In genomic region chr17:69327060-69327831, GRCh38 we compare ENCODE assay signal across 8 cellular contexts. TPM values are rescaled to one million over a fixed set of nuclear protein-coding genes. Genes with fewer than 3 reads are reported as not detected.
DNase-seq lines count a peak whose midpoint lies in the region; ATAC-seq and TF ChIP-seq lines count a peak whose summit lies in the region.

TSS of gene ABCA5 (minus strand) at chr17:69327133. CDS start at chr17:69314415, 12,718 bp downstream.

- TF ChIP-seq EP300 in SK-N-SH (IDR thresholded peaks at IDR 0.05; ENCODE audit: borderline replicate concordance in 1 of 2, low read depth in 1 of 2, low read length in 1 of 2), result no peak

- no peaks in the 10 kb centered on the region for H3K9me2 ChIP-seq in SK-N-SH

- H3K4me3 Mint-ChIP-seq in activated naive CD8-positive, alpha-beta T cell, result peak within 1 kb of the TSS; percentile 98

- H3K4me2 ChIP-seq in SK-N-SH, result peak within 1 kb of the TSS; percentile 87

- WGBS in SK-N-SH (ENCODE audit: low lambda C conversion rate), result 34% methylated on average over 19 of the region's 74 CpGs

- H3K27ac ChIP-seq in SK-N-SH (ENCODE audit: low read depth in 2 of 2, low read length in 1 of 2) (peak within 1 kb of the TSS in 1 of 2 experiments; percentile 37; a peak in 1 of 4 replicates), temporal lobe (ENCODE audit: low read depth, low read length) (peak within 1 kb of the TSS; percentile 86)

- ATAC-seq in omental fat pad (ENCODE audit: low FRiP score), result peak; percentile 97

- peaks cover 8% of the 10 kb centered on the region for H3F3A ChIP-seq in SK-N-SH (replicated peaks; ENCODE audit: insufficient read depth)

- TF ChIP-seq RAD21 in SK-N-SH (IDR thresholded peaks at IDR 0.05; ENCODE audit: low read length), result no peak

- H2AFZ ChIP-seq in SK-N-SH (ENCODE audit: low read depth), result peak within 1 kb of the TSS; percentile 93

- no peaks in the 10 kb centered on the region for H4K20me1 ChIP-seq in SK-N-SH (ENCODE audit: insufficient read depth)

- H3K9me3 Mint-ChIP-seq in activated naive CD8-positive, alpha-beta T cell (ENCODE audit: low read depth), result no peaks in the 10 kb centered on the region

- POLR2A ChIA-PET in HEK293T (lab: Yijun Ruan, JAX) (interaction anchor here (0.6 to 2.7 kb wide), 12 partner anchors 9 to 175 kb away, joined by 3 to 15 read pairs (median 3); partner anchors contain the start of gene MAP2K6), SK-N-SH (lab: Yijun Ruan, JAX) (interaction anchor here (0.9 to 1.4 kb wide), 2 partner anchors 13 to 88 kb away, joined by 4 read pairs; partner anchors contain the start of gene MAP2K6)

- TF ChIP-seq CTCF in SK-N-SH (IDR thresholded peaks at IDR 0.05) (no peak), omental fat pad (IDR thresholded peaks at IDR 0.05) (no peak)

- peak within 1 kb of the TSS; percentile 51 for H3K9ac ChIP-seq in SK-N-SH

- CTCF ChIA-PET in HEK293T (lab: Yijun Ruan, JAX), result interaction anchor here (1.0 kb wide), 1 partner anchor 195 kb away, joined by 3 read pairs; no protein-coding TSS in a partner anchor
- CTCF ChIA-PET in SK-N-SH (lab: Yijun Ruan, JAX), result interaction anchor here (0.6 to 3.2 kb wide), 7 partner anchors 8 to 551 kb away, joined by 3 to 16 read pairs (median 3); no protein-coding TSS in a partner anchor

- H3K79me2 ChIP-seq in SK-N-SH (ENCODE audit: insufficient read depth), result no peaks in the 10 kb centered on the region

- peaks cover 1% of the 10 kb centered on the region for H3K27me3 Mint-ChIP-seq in activated naive CD8-positive, alpha-beta T cell

- H3K36me3 ChIP-seq in SK-N-SH (replicated peaks in 1 of 2; ENCODE audit: control insufficient read depth in 1 of 2, insufficient read depth in 2 of 2, low read length in 1 of 2), result no peaks in the 10 kb centered on the region

- H3K27ac Mint-ChIP-seq in activated naive CD8-positive, alpha-beta T cell, result peak within 1 kb of the TSS; percentile 96

- peaks cover 28% of the 10 kb centered on the region for H3K4me1 Mint-ChIP-seq in activated naive CD8-positive, alpha-beta T cell (ENCODE audit: low read depth)

- H3K4me1 ChIP-seq in SK-N-SH (ENCODE audit: control insufficient read depth in 1 of 2, insufficient read depth in 2 of 2, low read depth in 1 of 2, low read length in 1 of 2), result peaks cover 0 to 11% of the 10 kb centered on the region in 2 experiments; a peak in 2 of 4 replicates

- DNase-seq in GM04503 (ENCODE audit: low read depth), result peak; percentile 43
- DNase-seq in HEK293T (ENCODE audit: extremely low spot score), result peak; percentile 92
- DNase-seq in MV-4-11 (lab: John Stamatoyannopoulos, UW), result peak; percentile 89
- peak; percentile 94 for DNase-seq in SK-N-SH
- DNase-seq in glomerular visceral epithelial cell (ENCODE audit: extremely low spot score), result peak; percentile 95
- DNase-seq in omental fat pad (ENCODE audit: low spot score), result peak; percentile 44

- no peaks in the 10 kb centered on the region for H3K9me3 ChIP-seq in SK-N-SH

- H3K36me3 Mint-ChIP-seq in activated naive CD8-positive, alpha-beta T cell, result peaks cover 4% of the 10 kb centered on the region

- H3K4me3 ChIP-seq in SK-N-SH (ENCODE audit: low read depth in 2 of 2, low read length in 1 of 2), result peak within 1 kb of the TSS; percentile 80 to 87

- no peaks in the 10 kb centered on the region for H3K27me3 ChIP-seq in SK-N-SH (ENCODE audit: insufficient read depth)

TF ChIP-seq in HEK293T, 16 proteins besides CTCF, POLR2A, EP300 and RAD21:
- TF ChIP-seq L3MBTL2 (conservative IDR thresholded peaks at IDR 0.05) (peak; percentile 77), BHLHE40 (IDR thresholded peaks at IDR 0.05; ENCODE audit: borderline replicate concordance) (no peak), CTBP1 (IDR thresholded peaks at IDR 0.05; ENCODE audit: borderline replicate concordance) (peak; percentile 33; the same call in 1 of the 2 replicates), HDGF (IDR thresholded peaks at IDR 0.05; ENCODE audit: borderline replicate concordance) (no peak), FOXA1 (IDR thresholded peaks at IDR 0.05) (no peak), ELF4 (IDR thresholded peaks at IDR 0.05) (no peak), ARNT (IDR thresholded peaks at IDR 0.05) (no peak), PKNOX1 (IDR thresholded peaks at IDR 0.05) (no peak), TARDBP (IDR thresholded peaks at IDR 0.05) (peak; percentile 38; the same call in 1 of the 2 replicates)
TF ChIP-seq in HEK293T: peak in this region for 3.

TF ChIP-seq in SK-N-SH, 30 proteins besides CTCF, POLR2A, EP300 and RAD21:
- TF ChIP-seq FOXM1 (IDR thresholded peaks at IDR 0.05; ENCODE audit: low read depth) (no peak), POLR2AphosphoS5 (IDR thresholded peaks at IDR 0.05; ENCODE audit: low read depth, low read length) (peak; percentile 66), NRF1 (IDR thresholded peaks at IDR 0.05; ENCODE audit: low read depth, low read length) (peak; percentile 64), MAX (IDR thresholded peaks at IDR 0.05; ENCODE audit: low read depth) (peak; percentile 61; the same call in 1 of the 2 replicates), GABPA (IDR thresholded peaks at IDR 0.05; ENCODE audit: low read depth) (0 out of 2 replicates have a peak, but pooled peaks have one; percentile 18), RFX5 (IDR thresholded peaks at IDR 0.05; ENCODE audit: low read length) (no peak; the same call in 1 of the 2 replicates), TAF1 (IDR thresholded peaks at IDR 0.05; ENCODE audit: borderline replicate concordance, low read depth, low read length) (no peak), CHD2 (IDR thresholded peaks at IDR 0.05; ENCODE audit: low read length, partially characterized antibody) (peak; percentile 72), ELF1 (IDR thresholded peaks at IDR 0.05) (peak; percentile 62), TCF12 (IDR thresholded peaks at IDR 0.05) (no peak; the same call in 1 of the 2 replicates), MXI1 (IDR thresholded peaks at IDR 0.05; ENCODE audit: low read depth, low read length) (peak; percentile 78), FOXJ3 (CRISPR knock-in tag; IDR thresholded peaks at IDR 0.05) (0 out of 2 replicates have a peak, but pooled peaks have one; percentile 2)

RNA-seq across cellular contexts. Expression of gene ABCA5, which starts in this region (rescaled TPM):
- polyA plus RNA-seq in SK-N-SH (2012; rRNA removed), result 2.0 and 3.6 TPM in 2 replicates
- polyA plus RNA-seq in SK-N-SH (2012; cell fraction: cytosol; rRNA removed), result 2.1 and 2.3 TPM in 2 replicates
- 4.1 and 10.5 TPM in 2 replicates for polyA plus RNA-seq in SK-N-SH (2012; cell fraction: nucleus; rRNA removed)
- total RNA-seq in omental fat pad (10 to 100 TPM; 32.9 to 61.6 (median 49.2) TPM), temporal lobe (33.9 TPM)

Comparison
In these comparisons a context has a peak if more than half of its experiments do, and no peak if none do; other contexts are left out.
1. DNase-seq: peak in every context shown above with its lines; median percentile 95 in glomerular visceral epithelial cell; 94 in SK-N-SH; 92 in HEK293T; 89 in MV-4-11; 44 in omental fat pad; 43 in GM04503.